Comparison of ENCODE assay signal across 18 cellular contexts in genomic region chr1:241659016-241659415, GRCh38. TPM values are rescaled to one million over a fixed set of nuclear protein-coding genes. Genes with fewer than 3 reads are reported as not detected.
"Had no signal": no experiment of that assay in that cellular context is flagged by ENCODE, and none has a peak within 500 bp of the region (broad histone marks: within the 10 kb centered on the region; RNA-seq: fewer than 3 reads in every experiment).

No MANE protein-coding gene starts in this region.

RNA-seq across cellular contexts. Expression of gene WDR64, which starts 6.9 kb away (rescaled TPM):
- total RNA-seq: natural killer cell; natural killer cell treated with Interleukin-12 subunit alpha and Interleukin-12 subunit beta and Interleukin-15 and Interleukin-18, amount 100 ng/mL, for 72 hours; neural crest cell; occipital lobe; omental fat pad; osteoblast; osteocyte; pancreas; posterior vena cava; psoas muscle; pulmonary artery endothelial cell; right atrium auricular region; sciatic nerve; sigmoid colon; skeletal muscle tissue; smooth muscle cell had no signal
- polyA plus RNA-seq: pancreas, psoas muscle, right cardiac atrium, small intestine, smooth muscle cell had no signal
